Comparison of ENCODE assay signal across 1 cellular context in genomic region chr1:108199781-108200626, GRCh38.
TF ChIP-seq lines count a peak whose summit lies in the region.

Gene SLC25A24 (minus strand): TSS chr1:108200343. CDS start chr1:108200138, 205 bp downstream.

TF ChIP-seq in K562, 482 proteins besides CTCF, POLR2A, EP300 and RAD21 (continued from another document and continues in another):
- TF ChIP-seq ATF1 (CRISPR knock-in tag; IDR thresholded peaks at IDR 0.05), result no peak
- TF ChIP-seq ATF1 (tag; IDR thresholded peaks at IDR 0.05), result peak; percentile 47
- TF ChIP-seq HMG20B (CRISPR knock-in tag; IDR thresholded peaks at IDR 0.05), result no peak
- no peak for TF ChIP-seq RHOXF2B (CRISPR knock-in tag; conservative IDR thresholded peaks at IDR 0.05)
- peak; percentile 29 for TF ChIP-seq MXD1 (CRISPR knock-in tag; IDR thresholded peaks at IDR 0.05; ENCODE audit: borderline replicate concordance, poor library complexity, severe bottlenecking)
- TF ChIP-seq DNMT1 (IDR thresholded peaks at IDR 0.05), result no peak
- no peak for TF ChIP-seq SETDB1 (IDR thresholded peaks at IDR 0.05; ENCODE audit: low read length)
- no peak for TF ChIP-seq KDM1A (IDR thresholded peaks at IDR 0.05)
- no peak for TF ChIP-seq TRIM24 (IDR thresholded peaks at IDR 0.05)
- TF ChIP-seq PHF20 (IDR thresholded peaks at IDR 0.05; ENCODE audit: partially characterized antibody), result peak; percentile 61
- TF ChIP-seq FOSL1 (tag; conservative IDR thresholded peaks at IDR 0.05), result no peak
- no peak for TF ChIP-seq ZNF707 (CRISPR knock-in tag; conservative IDR thresholded peaks at IDR 0.05)
- TF ChIP-seq, protein P1, sequence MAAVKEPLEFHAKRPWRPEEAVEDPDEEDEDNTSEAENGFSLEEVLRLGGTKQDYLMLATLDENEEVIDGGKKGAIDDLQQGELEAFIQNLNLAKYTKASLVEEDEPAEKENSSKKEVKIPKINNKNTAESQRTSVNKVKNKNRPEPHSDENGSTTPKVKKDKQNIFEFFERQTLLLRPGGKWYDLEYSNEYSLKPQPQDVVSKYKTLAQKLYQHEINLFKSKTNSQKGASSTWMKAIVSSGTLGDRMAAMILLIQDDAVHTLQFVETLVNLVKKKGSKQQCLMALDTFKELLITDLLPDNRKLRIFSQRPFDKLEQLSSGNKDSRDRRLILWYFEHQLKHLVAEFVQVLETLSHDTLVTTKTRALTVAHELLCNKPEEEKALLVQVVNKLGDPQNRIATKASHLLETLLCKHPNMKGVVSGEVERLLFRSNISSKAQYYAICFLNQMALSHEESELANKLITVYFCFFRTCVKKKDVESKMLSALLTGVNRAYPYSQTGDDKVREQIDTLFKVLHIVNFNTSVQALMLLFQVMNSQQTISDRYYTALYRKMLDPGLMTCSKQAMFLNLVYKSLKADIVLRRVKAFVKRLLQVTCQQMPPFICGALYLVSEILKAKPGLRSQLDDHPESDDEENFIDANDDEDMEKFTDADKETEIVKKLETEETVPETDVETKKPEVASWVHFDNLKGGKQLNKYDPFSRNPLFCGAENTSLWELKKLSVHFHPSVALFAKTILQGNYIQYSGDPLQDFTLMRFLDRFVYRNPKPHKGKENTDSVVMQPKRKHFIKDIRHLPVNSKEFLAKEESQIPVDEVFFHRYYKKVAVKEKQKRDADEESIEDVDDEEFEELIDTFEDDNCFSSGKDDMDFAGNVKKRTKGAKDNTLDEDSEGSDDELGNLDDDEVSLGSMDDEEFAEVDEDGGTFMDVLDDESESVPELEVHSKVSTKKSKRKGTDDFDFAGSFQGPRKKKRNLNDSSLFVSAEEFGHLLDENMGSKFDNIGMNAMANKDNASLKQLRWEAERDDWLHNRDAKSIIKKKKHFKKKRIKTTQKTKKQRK (IDR thresholded peaks at IDR 0.05; ENCODE audit: borderline replicate concordance, low read depth, low read length), result no peak
- no peak for TF ChIP-seq PURB (CRISPR knock-in tag; IDR thresholded peaks at IDR 0.05; ENCODE audit: low read depth)
- TF ChIP-seq CBFB (CRISPR knock-in tag; IDR thresholded peaks at IDR 0.05), result no peak
- peak; percentile 65 for TF ChIP-seq ZNF263 (CRISPR knock-in tag; IDR thresholded peaks at IDR 0.05; ENCODE audit: borderline replicate concordance)
- TF ChIP-seq ZNF561 (CRISPR knock-in tag; conservative IDR thresholded peaks at IDR 0.05), result no peak
- TF ChIP-seq MYNN (IDR thresholded peaks at IDR 0.05), result no peak
- no peak for TF ChIP-seq MYNN (CRISPR knock-in tag; IDR thresholded peaks at IDR 0.05)
- TF ChIP-seq TFE3 (CRISPR knock-in tag; IDR thresholded peaks at IDR 0.05), result no peak
- TF ChIP-seq, protein P2, sequence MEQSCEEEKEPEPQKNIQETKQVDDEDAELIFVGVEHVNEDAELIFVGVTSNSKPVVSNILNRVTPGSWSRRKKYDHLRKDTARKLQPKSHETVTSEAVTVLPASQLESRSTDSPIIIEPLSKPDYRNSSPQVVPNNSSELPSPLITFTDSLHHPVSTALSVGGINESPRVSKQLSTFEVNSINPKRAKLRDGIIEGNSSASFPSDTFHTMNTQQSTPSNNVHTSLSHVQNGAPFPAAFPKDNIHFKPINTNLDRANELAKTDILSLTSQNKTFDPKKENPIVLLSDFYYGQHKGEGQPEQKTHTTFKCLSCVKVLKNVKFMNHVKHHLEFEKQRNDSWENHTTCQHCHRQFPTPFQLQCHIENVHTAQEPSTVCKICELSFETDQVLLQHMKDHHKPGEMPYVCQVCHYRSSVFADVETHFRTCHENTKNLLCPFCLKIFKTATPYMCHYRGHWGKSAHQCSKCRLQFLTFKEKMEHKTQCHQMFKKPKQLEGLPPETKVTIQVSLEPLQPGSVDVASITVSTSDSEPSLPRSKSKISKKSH (CRISPR knock-in tag; IDR thresholded peaks at IDR 0.05), result no peak
- TF ChIP-seq ELK1 (CRISPR knock-in tag; IDR thresholded peaks at IDR 0.05), result no peak
- no peak for TF ChIP-seq U2AF2 (optimal IDR thresholded peaks at IDR 0.05; ENCODE audit: low read depth, low read length)
- no peak for TF ChIP-seq KHSRP (IDR thresholded peaks at IDR 0.05)
- no peak for TF ChIP-seq ZNF407 (IDR thresholded peaks at IDR 0.05; ENCODE audit: low read depth)
- no peak for TF ChIP-seq SRSF9 (IDR thresholded peaks at IDR 0.05; ENCODE audit: borderline replicate concordance, low read depth, low read length)
- TF ChIP-seq BCL6 (CRISPR knock-in tag; IDR thresholded peaks at IDR 0.05), result no peak
- TF ChIP-seq, protein P3, sequence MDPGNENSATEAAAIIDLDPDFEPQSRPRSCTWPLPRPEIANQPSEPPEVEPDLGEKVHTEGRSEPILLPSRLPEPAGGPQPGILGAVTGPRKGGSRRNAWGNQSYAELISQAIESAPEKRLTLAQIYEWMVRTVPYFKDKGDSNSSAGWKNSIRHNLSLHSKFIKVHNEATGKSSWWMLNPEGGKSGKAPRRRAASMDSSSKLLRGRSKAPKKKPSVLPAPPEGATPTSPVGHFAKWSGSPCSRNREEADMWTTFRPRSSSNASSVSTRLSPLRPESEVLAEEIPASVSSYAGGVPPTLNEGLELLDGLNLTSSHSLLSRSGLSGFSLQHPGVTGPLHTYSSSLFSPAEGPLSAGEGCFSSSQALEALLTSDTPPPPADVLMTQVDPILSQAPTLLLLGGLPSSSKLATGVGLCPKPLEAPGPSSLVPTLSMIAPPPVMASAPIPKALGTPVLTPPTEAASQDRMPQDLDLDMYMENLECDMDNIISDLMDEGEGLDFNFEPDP (CRISPR knock-in tag; IDR thresholded peaks at IDR 0.05), result no peak
- TF ChIP-seq ZFPM2 (CRISPR knock-in tag; IDR thresholded peaks at IDR 0.05), result no peak
- peak; percentile 95 for TF ChIP-seq CXXC5 (CRISPR knock-in tag; IDR thresholded peaks at IDR 0.05)
- TF ChIP-seq CREBBP (IDR thresholded peaks at IDR 0.05; ENCODE audit: low read depth, low read length), result no peak
- TF ChIP-seq TBP (optimal IDR thresholded peaks at IDR 0.05; ENCODE audit: low read depth, low read length), result no peak
- peak; percentile 46; the same call in 1 of the 2 replicates for TF ChIP-seq ETV1 (tag; conservative IDR thresholded peaks at IDR 0.05; ENCODE audit: low read depth)
- TF ChIP-seq, protein P4, sequence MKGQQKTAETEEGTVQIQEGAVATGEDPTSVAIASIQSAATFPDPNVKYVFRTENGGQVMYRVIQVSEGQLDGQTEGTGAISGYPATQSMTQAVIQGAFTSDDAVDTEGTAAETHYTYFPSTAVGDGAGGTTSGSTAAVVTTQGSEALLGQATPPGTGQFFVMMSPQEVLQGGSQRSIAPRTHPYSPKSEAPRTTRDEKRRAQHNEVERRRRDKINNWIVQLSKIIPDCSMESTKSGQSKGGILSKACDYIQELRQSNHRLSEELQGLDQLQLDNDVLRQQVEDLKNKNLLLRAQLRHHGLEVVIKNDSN (CRISPR knock-in tag; IDR thresholded peaks at IDR 0.05), result no peak; the same call in 1 of the 2 replicates
- no peak for TF ChIP-seq BCLAF1 (IDR thresholded peaks at IDR 0.05; ENCODE audit: borderline replicate concordance in 1 of 2, control insufficient read depth in 1 of 2, low read depth in 2 of 2, low read length in 1 of 2)
- no peak for TF ChIP-seq SRSF3 (IDR thresholded peaks at IDR 0.05; ENCODE audit: insufficient read depth, low read length)
- TF ChIP-seq, protein P5, sequence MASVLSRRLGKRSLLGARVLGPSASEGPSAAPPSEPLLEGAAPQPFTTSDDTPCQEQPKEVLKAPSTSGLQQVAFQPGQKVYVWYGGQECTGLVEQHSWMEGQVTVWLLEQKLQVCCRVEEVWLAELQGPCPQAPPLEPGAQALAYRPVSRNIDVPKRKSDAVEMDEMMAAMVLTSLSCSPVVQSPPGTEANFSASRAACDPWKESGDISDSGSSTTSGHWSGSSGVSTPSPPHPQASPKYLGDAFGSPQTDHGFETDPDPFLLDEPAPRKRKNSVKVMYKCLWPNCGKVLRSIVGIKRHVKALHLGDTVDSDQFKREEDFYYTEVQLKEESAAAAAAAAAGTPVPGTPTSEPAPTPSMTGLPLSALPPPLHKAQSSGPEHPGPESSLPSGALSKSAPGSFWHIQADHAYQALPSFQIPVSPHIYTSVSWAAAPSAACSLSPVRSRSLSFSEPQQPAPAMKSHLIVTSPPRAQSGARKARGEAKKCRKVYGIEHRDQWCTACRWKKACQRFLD (CRISPR knock-in tag; IDR thresholded peaks at IDR 0.05), result no peak
- TF ChIP-seq SREBF2 (CRISPR knock-in tag; IDR thresholded peaks at IDR 0.05), result no peak
